In the genomic region with DNA sequence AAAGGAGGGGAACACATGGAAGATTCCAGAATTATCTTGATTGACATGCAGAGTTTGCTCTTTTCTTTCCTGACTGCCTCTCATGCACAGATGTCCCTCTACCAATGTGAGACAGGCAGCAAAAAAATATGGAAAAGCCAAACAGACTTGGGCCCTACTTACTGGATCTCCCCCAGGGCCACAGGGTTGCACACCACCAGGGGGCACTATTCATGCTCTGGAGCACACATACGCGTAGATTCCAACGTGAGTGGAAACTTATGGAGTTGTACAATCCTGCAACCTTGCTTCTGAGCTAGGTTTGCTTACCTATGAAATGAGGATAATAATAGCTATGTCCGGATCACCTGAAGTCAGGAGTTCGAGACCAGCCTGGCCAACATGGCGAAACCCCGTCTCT, we compare ENCODE assay signal across 13 cellular contexts.
DNase-seq lines count a peak whose midpoint lies in the region; ATAC-seq and TF ChIP-seq lines count a peak whose summit lies in the region.
"Had no signal": no experiment of that assay in that cellular context is flagged by ENCODE, and none has a peak within 500 bp of the region (broad histone marks: within the 10 kb centered on the region; RNA-seq: fewer than 3 reads in every experiment).

No MANE protein-coding gene starts in this region.

- no peak overlapping the region for H2AFZ ChIP-seq in PC-9

- H3K9me3 ChIP-seq in PC-9 (ENCODE audit: insufficient read depth, low read depth): no peaks in the 10 kb centered on the region
- H3K9me3 ChIP-seq: vagina had no signal

- TF ChIP-seq POLR2A in erythroblast (IDR thresholded peaks at IDR 0.05; ENCODE audit: low read length): no peak

- POLR2A ChIA-PET in PC-9 (lab: Charles Lee; ENCODE audit: unreplicated experiment): no interaction called here

- H3K27ac Mint-ChIP-seq in activated T-cell treated with anti-CD3 and anti-CD28 coated beads, Interleukin-2, amount 50 U/mL, for 72 hours: no peak overlapping the region
- H3K27ac Mint-ChIP-seq: activated T-helper 1 cell treated with anti-CD3 and anti-CD28 coated beads, Interleukin-12 subunit alpha, Interleukin-12 subunit beta, Interleukin-2, Interleukin-4 antibody, amounts not matched to agents 30 ng/mL and 10 ng/mL and 1 ng/mL, durations not matched to agents 14 hours and 24 hours and 36 hours; CD4-positive, CD25-positive, alpha-beta regulatory T cell; memory B cell had no signal

- H3K9me2 ChIP-seq in PC-9 (ENCODE audit: insufficient read depth): no peaks in the 10 kb centered on the region

- no TSS peak for BruUV-seq in PC-9 (replicated peaks; lab: Mats Ljungman, UMichigan)

- H3K79me2 ChIP-seq in PC-9 (ENCODE audit: low read depth): no peaks in the 10 kb centered on the region

- peaks cover 18% of the 10 kb centered on the region for H3K36me3 ChIP-seq in PC-9 (ENCODE audit: low read depth)

- peak; percentile 56 for TF ChIP-seq CTCF in PC-9 (conservative IDR thresholded peaks at IDR 0.05)

- intact Hi-C loops in PC-9 (cut with micrococcal nuclease; ENCODE audit: unreplicated experiment): no loop called here

- H3F3A ChIP-seq in PC-9 (ENCODE audit: insufficient read depth, low read depth): 0 out of 2 replicates have a peak, but pooled peaks cover 7% of the 10 kb centered on the region

- H3K9me3 Mint-ChIP-seq in activated T-cell treated with anti-CD3 and anti-CD28 coated beads, Interleukin-2, amount 50 U/mL, for 72 hours: peaks cover 3 to 4% of the 10 kb centered on the region in 2 donors

- H3K4me3 ChIP-seq in PC-9: no peak overlapping the region
- H3K4me3 ChIP-seq: vagina had no signal

- peaks cover 12% of the 10 kb centered on the region for H3K27me3 Mint-ChIP-seq in activated T-cell treated with anti-CD3 and anti-CD28 coated beads, Interleukin-2, amount 50 U/mL, for 72 hours (ENCODE audit: low read depth)

- CTCF ChIA-PET in PC-9 (lab: Charles Lee): no interaction called here

- no peak overlapping the region for H3K27ac ChIP-seq in PC-9
- H3K27ac ChIP-seq: vagina had no signal

- no peaks in the 10 kb centered on the region for H3K36me3 Mint-ChIP-seq in activated T-cell treated with anti-CD3 and anti-CD28 coated beads, Interleukin-2, amount 50 U/mL, for 72 hours (ENCODE audit: insufficient read depth in 2 of 2)
- H3K36me3 Mint-ChIP-seq: CD4-positive, CD25-positive, alpha-beta regulatory T cell had no signal

- H4K20me1 ChIP-seq in PC-9 (ENCODE audit: insufficient read depth): no peaks in the 10 kb centered on the region

- no peaks in the 10 kb centered on the region for H3K4me1 ChIP-seq in PC-9 (replicated peaks; ENCODE audit: insufficient read depth)
- H3K4me1 ChIP-seq: vagina had no signal

- DNase-seq in activated T-cell treated with anti-CD3 and anti-CD28 coated beads, Interleukin-2, amount 50 U/mL, for 72 hours: peak; percentile 6 to 7
- DNase-seq in activated T-cell treated with anti-CD3 and anti-CD28 coated beads, Interleukin-2, amount 50 U/mL, for 1 hour: no peak
- DNase-seq in PC-9 (no peak), erythroblast (lab: John Stamatoyannopoulos, UW) (peak; percentile 16 to 32), NCI-H1417 treated with DMSO at 0.1 percent for 48 hours (lab: John Stamatoyannopoulos, UW) (no peak), AG08395 (ENCODE audit: low spot score) (no peak), NCI-H2227 treated with DMSO at 0.1 percent for 48 hours (lab: John Stamatoyannopoulos, UW) (no peak)
- DNase-seq in stimulated activated CD4-positive, alpha-beta T cell treated with anti-CD3 and anti-CD28 coated beads, TNF-alpha, amount 100 ng/mL, for 48 hours (ENCODE audit: low read depth in 3 of 3): peak in 2 of 3 donors; percentile 1 to 14
- DNase-seq: CD4-positive, CD25-positive, alpha-beta regulatory T cell; NCI-H1694 had no signal

- H3K27me3 ChIP-seq in PC-9 (ENCODE audit: insufficient read depth, low read depth): no peaks in the 10 kb centered on the region
- H3K27me3 ChIP-seq: vagina had no signal

- H3K4me1 Mint-ChIP-seq in activated T-cell treated with anti-CD3 and anti-CD28 coated beads, Interleukin-2, amount 50 U/mL, for 72 hours (ENCODE audit: low read depth): no peaks in the 10 kb centered on the region
- H3K4me1 Mint-ChIP-seq: CD4-positive, CD25-positive, alpha-beta regulatory T cell; memory B cell had no signal

- ATAC-seq in activated T-cell treated with anti-CD3 and anti-CD28 coated beads, Interleukin-2, amount 50 U/mL, for 72 hours (replicated peaks in 1 of 2): no peak

- H3K4me3 Mint-ChIP-seq in activated T-cell treated with anti-CD3 and anti-CD28 coated beads, Interleukin-2, amount 50 U/mL, for 72 hours: no peak overlapping the region
- H3K4me3 Mint-ChIP-seq: activated T-helper 1 cell treated with anti-CD3 and anti-CD28 coated beads, Interleukin-12 subunit alpha, Interleukin-12 subunit beta, Interleukin-2, Interleukin-4 antibody, amounts not matched to agents 30 ng/mL and 10 ng/mL and 1 ng/mL, durations not matched to agents 14 hours and 24 hours and 36 hours; CD4-positive, CD25-positive, alpha-beta regulatory T cell; memory B cell had no signal

- H3K4me2 ChIP-seq in PC-9: no peak overlapping the region

Comparison
In these comparisons a context has a peak if more than half of its experiments do, and no peak if none do; other contexts are left out.
1. DNase-seq: peak in activated T-cell treated with anti-CD3 and anti-CD28 coated beads, Interleukin-2, amount 50 U/mL, for 72 hours (2 of 2), erythroblast (2 of 2) and stimulated activated CD4-positive, alpha-beta T cell treated with anti-CD3 and anti-CD28 coated beads, TNF-alpha, amount 100 ng/mL, for 48 hours (2 of 3); none in activated T-cell treated with anti-CD3 and anti-CD28 coated beads, Interleukin-2, amount 50 U/mL, for 1 hour (single experiment), PC-9 (0 of 2), NCI-H1417 treated with DMSO at 0.1 percent for 48 hours (single experiment), AG08395 (single experiment) and NCI-H2227 treated with DMSO at 0.1 percent for 48 hours (single experiment).